ENCODE assay signal across 24 cellular contexts in genomic region chr13:24606486-24607170, GRCh38.
A peak's percentile ranks its signal among the peaks of the same experiment; 100 is the strongest.
DNase-seq lines count a peak whose midpoint lies in the region; TF ChIP-seq lines count a peak whose summit lies in the region.
"Had no signal": no experiment of that assay in that cellular context is flagged by ENCODE, and none has a peak within 500 bp of the region (broad histone marks: within the 10 kb centered on the region; RNA-seq: fewer than 3 reads in every experiment).

No MANE protein-coding gene starts in this region.

- no peak overlapping the region for H2BK5ac ChIP-seq in trophoblast cell (ENCODE audit: low read depth, low read length, poor library complexity)

- H3K14ac ChIP-seq in trophoblast cell (ENCODE audit: low read length) = no peak overlapping the region

- in situ Hi-C loops in mammary epithelial cell (cut with MboI; ENCODE audit: low sequenced_read_pairs in 2 of 2) = loop anchor here (10.0 kb wide), 1 partner anchor 118 kb away; no protein-coding TSS in a partner anchor
- in situ Hi-C loops in GM13977 (cut with MboI; ENCODE audit: low pct_unique_long_range_greater_than_20kb, low sequenced_read_pairs, unreplicated experiment) = no loop called here

- peak; percentile 35 for DNase-seq in activated T-cell treated with anti-CD3 and anti-CD28 coated beads, Interleukin-2, amount 50 U/mL, for 24 hours
- no peak for DNase-seq in activated T-cell treated with anti-CD3 and anti-CD28 coated beads, Interleukin-2, amount 50 U/mL, for 1 hour
- no peak for DNase-seq in mammary epithelial cell
- DNase-seq in trophoblast cell = peak; percentile 84 to 85
- DNase-seq in NCI-H2171 treated with DMSO at 0.1 percent for 48 hours (lab: John Stamatoyannopoulos, UW) = no peak
- no peak for DNase-seq in prostate gland (ENCODE audit: low spot score)
- no peak for DNase-seq in GM13977 (ENCODE audit: low spot score)
- DNase-seq: activated CD4-positive, alpha-beta T cell treated with anti-CD3 and anti-CD28 coated beads, Interleukin-2, amount 50 U/mL, for 1 hour; activated naive CD4-positive, alpha-beta T cell treated with anti-CD3 and anti-CD28 coated beads for 36 hours; anterior cingulate cortex; C1 segment of cervical spinal cord; caudate nucleus; dermis blood vessel endothelial cell; DMS153; heart right ventricle; NCI-H1105; nephron progenitor cell; sigmoid colon; substantia nigra; T-helper 17 cell had no signal

- no peak overlapping the region for H3K4me3 ChIP-seq in HUES64 (ENCODE audit: low read length)
- no peak overlapping the region for H3K4me3 ChIP-seq in mammary epithelial cell (replicated peaks in 1 of 3; ENCODE audit: insufficient read depth in 1 of 3, low read depth in 2 of 3, low read length in 3 of 3)
- no peak overlapping the region for H3K4me3 ChIP-seq in trophoblast cell (ENCODE audit: low read depth, low read length)
- no peak overlapping the region for H3K4me3 ChIP-seq in prostate gland
- H3K4me3 ChIP-seq: heart right ventricle, sigmoid colon, SJSA1, vagina had no signal

- H3K27me3 Mint-ChIP-seq in activated T-cell treated with anti-CD3 and anti-CD28 coated beads, Interleukin-2, amount 50 U/mL, for 24 hours = peaks cover 3% of the 10 kb centered on the region
- H3K27me3 Mint-ChIP-seq: T-helper 17 cell had no signal

- H3K4me1 ChIP-seq in HUES64 (ENCODE audit: insufficient read depth, low read length) (peaks cover 5% of the 10 kb centered on the region), mammary epithelial cell (ENCODE audit: insufficient read depth, low read length) (peaks cover 7% of the 10 kb centered on the region), trophoblast cell (ENCODE audit: control insufficient read depth in 1 of 2, insufficient read depth in 2 of 2, low read length in 2 of 2) (no peaks in the 10 kb centered on the region), prostate gland (replicated peaks) (no peaks in the 10 kb centered on the region)
- H3K4me1 ChIP-seq: heart right ventricle, sigmoid colon, vagina had no signal

- WGBS in HUES64 = 89% methylated on average over 6 of the region's 6 CpGs
- 100% methylated on average over 2 of the region's 6 CpGs for whole genome bisulfite sequencing in mammary epithelial cell (ENCODE audit: low coverage, missing lambda C conversion rate)
- no CpG with 5 or more reads among the region's 6 CpGs for WGBS in trophoblast cell (ENCODE audit: extremely low coverage, insufficient coverage, insufficient read length)
- WGBS in prostate gland = 96% methylated on average over 6 of the region's 6 CpGs

- H3K36me3 ChIP-seq in HUES64 (ENCODE audit: insufficient read depth, low read length) = no peaks in the 10 kb centered on the region
- H3K36me3 ChIP-seq in mammary epithelial cell (ENCODE audit: insufficient read depth, low read length) = no peaks in the 10 kb centered on the region
- H3K36me3 ChIP-seq in trophoblast cell (ENCODE audit: control insufficient read depth in 1 of 2, insufficient read depth in 2 of 2, low read length in 2 of 2) = no peaks in the 10 kb centered on the region
- no peaks in the 10 kb centered on the region for H3K36me3 ChIP-seq in prostate gland
- H3K36me3 ChIP-seq: heart right ventricle, sigmoid colon, SJSA1, vagina had no signal

- no peak overlapping the region for H3K23ac ChIP-seq in trophoblast cell (ENCODE audit: low read length)

- no peak overlapping the region for H4K12ac ChIP-seq in trophoblast cell (ENCODE audit: low read depth, low read length)

- TF ChIP-seq POLR2A in prostate gland (IDR thresholded peaks at IDR 0.05) = no peak

- no peak for TF ChIP-seq CTCF in mammary epithelial cell (conservative IDR thresholded peaks at IDR 0.05 in 1 of 2, IDR thresholded peaks at IDR 0.05 in 1 of 2; ENCODE audit: extremely low read depth in 1 of 2, insufficient read depth in 1 of 2, low read depth in 1 of 2, low read length in 2 of 2)
- TF ChIP-seq CTCF in prostate gland (IDR thresholded peaks at IDR 0.05) = no peak
- no peak for TF ChIP-seq CTCF in GM13977 (IDR thresholded peaks at IDR 0.05; ENCODE audit: extremely low read depth, insufficient read depth, missing control alignments)

- CTCF ChIA-PET in mammary epithelial cell (lab: Charles Lee; ENCODE audit: low non-redundant PET) = interaction anchor here (0.5 to 0.7 kb wide), 2 partner anchors 62 to 111 kb away, joined by 6 to 21 read pairs; no protein-coding TSS in a partner anchor

- H3K27me3 ChIP-seq in HUES64 (ENCODE audit: insufficient read depth, low read length) (no peaks in the 10 kb centered on the region; the same call in 1 of the 2 replicates), mammary epithelial cell (ENCODE audit: insufficient read depth, low read length) (no peaks in the 10 kb centered on the region), trophoblast cell (ENCODE audit: insufficient read depth, low read length) (no peaks in the 10 kb centered on the region), prostate gland (replicated peaks; ENCODE audit: insufficient read depth) (no peaks in the 10 kb centered on the region)
- H3K27me3 ChIP-seq: heart right ventricle, sigmoid colon, SJSA1, vagina had no signal

- dilution Hi-C loops in mammary epithelial cell (cut with HindIII; ENCODE audit: low sequenced_read_pairs) = no loop called here

- BruUV-seq in mammary epithelial cell (replicated peaks; lab: Mats Ljungman, UMichigan) = no TSS peak

- H3K9me3 Mint-ChIP-seq in activated T-cell treated with anti-CD3 and anti-CD28 coated beads, Interleukin-2, amount 50 U/mL, for 24 hours = peaks cover 10% of the 10 kb centered on the region

- H3K36me3 Mint-ChIP-seq in activated T-cell treated with anti-CD3 and anti-CD28 coated beads, Interleukin-2, amount 50 U/mL, for 24 hours (ENCODE audit: low read depth) = no peaks in the 10 kb centered on the region
- H3K36me3 Mint-ChIP-seq: mesothelial cell of epicardium had no signal

- H2BK120ac ChIP-seq in trophoblast cell (ENCODE audit: insufficient read depth, low read length, poor library complexity) = no peak overlapping the region

- H3K79me1 ChIP-seq in trophoblast cell (ENCODE audit: low read length) = no peaks in the 10 kb centered on the region

- H3K4me1 Mint-ChIP-seq in activated T-cell treated with anti-CD3 and anti-CD28 coated beads, Interleukin-2, amount 50 U/mL, for 24 hours (ENCODE audit: low read depth) = peaks cover 38% of the 10 kb centered on the region
- H3K4me1 Mint-ChIP-seq: mesothelial cell of epicardium, nephron progenitor cell had no signal

- H3K4ac ChIP-seq in trophoblast cell (ENCODE audit: low read depth, low read length) = no peak overlapping the region

- H4K20me1 ChIP-seq in mammary epithelial cell (ENCODE audit: insufficient read depth, low read length) = no peaks in the 10 kb centered on the region

- no peak overlapping the region for H3K18ac ChIP-seq in trophoblast cell (ENCODE audit: low read length)

- no peak overlapping the region for H2BK12ac ChIP-seq in trophoblast cell (ENCODE audit: low read length)

- H3K9me3 ChIP-seq in HUES64 (ENCODE audit: insufficient read depth, low read depth, low read length) (no peaks in the 10 kb centered on the region), mammary epithelial cell (replicated peaks; ENCODE audit: insufficient read depth, low read length) (no peaks in the 10 kb centered on the region), trophoblast cell (ENCODE audit: insufficient read depth, low read depth, low read length) (no peaks in the 10 kb centered on the region), prostate gland (no peaks in the 10 kb centered on the region)
- H3K9me3 ChIP-seq: SJSA1, vagina had no signal

- intact Hi-C loops in mammary epithelial cell (cut with micrococcal nuclease) (loop anchor here (1.0 kb wide), 2 partner anchors 65 to 122 kb away; no protein-coding TSS in a partner anchor), prostate gland (cut with DNase I) (no loop called here)

- no peak overlapping the region for H3K27ac ChIP-seq in HUES64 (ENCODE audit: low read depth, low read length)
- no peak overlapping the region for H3K27ac ChIP-seq in mammary epithelial cell (ENCODE audit: insufficient read depth, low read depth, low read length)
- H3K27ac ChIP-seq in trophoblast cell (ENCODE audit: low read depth, low read length) = no peak overlapping the region
- H3K27ac ChIP-seq in prostate gland = no peak overlapping the region
- H3K27ac ChIP-seq: heart right ventricle, sigmoid colon, SJSA1, vagina had no signal

- H3K79me2 ChIP-seq in mammary epithelial cell (ENCODE audit: insufficient read depth, low read length) (no peaks in the 10 kb centered on the region), trophoblast cell (ENCODE audit: control insufficient read depth, insufficient read depth, low read length, poor library complexity) (no peaks in the 10 kb centered on the region)

- no peak overlapping the region for H3K27ac Mint-ChIP-seq in activated T-cell treated with anti-CD3 and anti-CD28 coated beads, Interleukin-2, amount 50 U/mL, for 24 hours
- H3K27ac Mint-ChIP-seq: activated naive CD4-positive, alpha-beta T cell treated with anti-CD3 and anti-CD28 coated beads for 36 hours; mesothelial cell of epicardium; nephron progenitor cell had no signal

- H4K8ac ChIP-seq in trophoblast cell (ENCODE audit: low read depth, low read length) = peak overlapping the region; percentile 42

- H2AK5ac ChIP-seq in trophoblast cell (ENCODE audit: low read length) = no peak overlapping the region

- H3K9ac ChIP-seq in HUES64 (ENCODE audit: low read depth, low read length) (peak overlapping the region; percentile 21; the same call in 1 of the 2 replicates), mammary epithelial cell (ENCODE audit: insufficient read depth, low read length) (no peak overlapping the region), trophoblast cell (ENCODE audit: low read length) (no peak overlapping the region)

- peak overlapping the region; percentile 93 for H2AFZ ChIP-seq in mammary epithelial cell (ENCODE audit: low read depth, low read length)
- H2AFZ ChIP-seq in trophoblast cell (ENCODE audit: insufficient read depth, low read length, poor library complexity) = no peak overlapping the region

- peak overlapping the region; percentile 4 for H4K91ac ChIP-seq in trophoblast cell (ENCODE audit: low read depth, low read length)

- H3K4me3 Mint-ChIP-seq in activated T-cell treated with anti-CD3 and anti-CD28 coated beads, Interleukin-2, amount 50 U/mL, for 24 hours = no peak overlapping the region
- H3K4me3 Mint-ChIP-seq: activated naive CD4-positive, alpha-beta T cell treated with anti-CD3 and anti-CD28 coated beads for 36 hours; mesothelial cell of epicardium; nephron progenitor cell; T-helper 17 cell had no signal

- no peak overlapping the region for H3K4me2 ChIP-seq in mammary epithelial cell (ENCODE audit: insufficient read depth, low read depth, low read length)
- H3K4me2 ChIP-seq in trophoblast cell (ENCODE audit: low read length) = no peak overlapping the region

Comparison
In these comparisons a context has a peak if more than half of its experiments do, and no peak if none do; other contexts are left out.
1. DNase-seq: peak in activated T-cell treated with anti-CD3 and anti-CD28 coated beads, Interleukin-2, amount 50 U/mL, for 24 hours (single experiment) and trophoblast cell (2 of 2); none in activated T-cell treated with anti-CD3 and anti-CD28 coated beads, Interleukin-2, amount 50 U/mL, for 1 hour (single experiment), mammary epithelial cell (single experiment), NCI-H2171 treated with DMSO at 0.1 percent for 48 hours (single experiment), prostate gland (single experiment) and GM13977 (single experiment).